Comparison of ENCODE assay signal across 26 cellular contexts in genomic region chr7:136403591-136403990, GRCh38.
"Had no signal": no experiment of that assay in that cellular context is flagged by ENCODE, and none has a peak within 500 bp of the region (broad histone marks: within the 10 kb centered on the region; RNA-seq: fewer than 3 reads in every experiment).

No MANE protein-coding gene starts in this region.

- H3K27ac ChIP-seq: breast epithelium, coronary artery had no signal

- H3K9me3 ChIP-seq: breast epithelium had no signal

- ATAC-seq: activated T-cell treated with anti-CD3 and anti-CD28 coated beads, Interleukin-2, amount 50 U/mL, for 4 hours; Panc1; Right ventricle myocardium inferior; T-cell had no signal

- H3K4me1 Mint-ChIP-seq: activated CD4-positive, alpha-beta T cell treated with anti-CD3 and anti-CD28 coated beads, Interleukin-2, amount 10 ng/mL, durations not matched to agents 7 days and 5 days had no signal

- H3K27ac Mint-ChIP-seq: activated CD4-positive, alpha-beta memory T cell treated with anti-CD3 and anti-CD28 coated beads for 36 hours; activated CD4-positive, alpha-beta T cell treated with anti-CD3 and anti-CD28 coated beads, Interleukin-2, amount 10 ng/mL, durations not matched to agents 7 days and 5 days; activated naive CD4-positive, alpha-beta T cell treated with anti-CD3 and anti-CD28 coated beads, Interleukin-2, amount 50 U/mL, for 24 hours; activated T-helper 2 cell treated with anti-CD3 and anti-CD28 coated beads, Interferon-gamma antibody, Interleukin-2, Interleukin-4, amounts not matched to agents 10 μg/mL and 5 μg/mL and 100 μg/mL, durations not matched to agents 14 hours and 24 hours and 36 hours; T-cell had no signal

- H3K9me3 Mint-ChIP-seq: activated CD4-positive, alpha-beta memory T cell treated with anti-CD3 and anti-CD28 coated beads for 36 hours; activated CD4-positive, alpha-beta T cell treated with anti-CD3 and anti-CD28 coated beads, Interleukin-2, amount 10 ng/mL, durations not matched to agents 7 days and 5 days; activated T-cell treated with anti-CD3 and anti-CD28 coated beads, Interleukin-2, amount 50 U/mL, for 4 hours; activated T-helper 2 cell treated with anti-CD3 and anti-CD28 coated beads, Interferon-gamma antibody, Interleukin-2, Interleukin-4, amounts not matched to agents 10 μg/mL and 5 μg/mL and 100 μg/mL, durations not matched to agents 14 hours and 24 hours and 36 hours had no signal

- DNase-seq: activated CD4-positive, alpha-beta memory T cell treated with anti-CD3 and anti-CD28 coated beads for 36 hours; activated CD4-positive, alpha-beta T cell treated with anti-CD3 and anti-CD28 coated beads, Interleukin-2, amount 10 ng/mL, durations not matched to agents 7 days and 5 days; activated CD4-positive, CD25-positive, alpha-beta regulatory T cell; activated CD8-positive, alpha-beta memory T cell treated with anti-CD3 and anti-CD28 coated beads for 24 hours; activated T-cell treated with anti-CD3 and anti-CD28 coated beads, Interleukin-2, amount 50 U/mL, for 4 hours; aorta; caudate nucleus; NCI-H1092; NCI-H1436; NCI-H1694 treated with DMSO at 0.1 percent for 48 hours; NCI-H2029 treated with DMSO at 0.1 percent for 48 hours; NCI-H2171; NCI-H226; OCI-M1; RPMI8226; T-cell; T-helper 2 cell; T1000 had no signal

- H3K4me3 Mint-ChIP-seq: activated CD4-positive, alpha-beta memory T cell treated with anti-CD3 and anti-CD28 coated beads for 36 hours; activated CD4-positive, alpha-beta T cell treated with anti-CD3 and anti-CD28 coated beads, Interleukin-2, amount 10 ng/mL, durations not matched to agents 7 days and 5 days; activated naive CD4-positive, alpha-beta T cell treated with anti-CD3 and anti-CD28 coated beads, Interleukin-2, amount 50 U/mL, for 24 hours; activated T-cell treated with anti-CD3 and anti-CD28 coated beads, Interleukin-2, amount 50 U/mL, for 4 hours; T-cell had no signal

- H3K36me3 ChIP-seq: breast epithelium had no signal

- H3K27me3 ChIP-seq: breast epithelium had no signal

- H3K4me3 ChIP-seq: breast epithelium, coronary artery, SK-N-MC had no signal

- H3K36me3 Mint-ChIP-seq: activated CD4-positive, alpha-beta memory T cell treated with anti-CD3 and anti-CD28 coated beads for 36 hours; activated naive CD4-positive, alpha-beta T cell treated with anti-CD3 and anti-CD28 coated beads, Interleukin-2, amount 50 U/mL, for 24 hours; T-cell had no signal

- H3K27me3 Mint-ChIP-seq: activated CD4-positive, alpha-beta memory T cell treated with anti-CD3 and anti-CD28 coated beads for 36 hours; activated CD4-positive, alpha-beta T cell treated with anti-CD3 and anti-CD28 coated beads, Interleukin-2, amount 10 ng/mL, durations not matched to agents 7 days and 5 days had no signal

- FAIRE-seq: TTC549 had no signal

- H3K4me1 ChIP-seq: breast epithelium had no signal
